23 cellular contexts compared by ENCODE assay signal in genomic region chr22:31942091-31942490, GRCh38. TPM values are rescaled to one million over a fixed set of nuclear protein-coding genes. Genes with fewer than 3 reads are reported as not detected.
DNase-seq lines count a peak whose midpoint lies in the region; ATAC-seq and TF ChIP-seq lines count a peak whose summit lies in the region.
"Had no signal": no experiment of that assay in that cellular context is flagged by ENCODE, and none has a peak within 500 bp of the region (broad histone marks: within the 10 kb centered on the region; RNA-seq: fewer than 3 reads in every experiment).

No MANE protein-coding gene starts in this region.

- peaks cover 17% of the 10 kb centered on the region for H3K27me3 Mint-ChIP-seq in activated naive CD4-positive, alpha-beta T cell treated with anti-CD3 and anti-CD28 coated beads, Interleukin-2, amount 10 ng/mL, durations not matched to agents 7 days and 5 days
- H3K27me3 Mint-ChIP-seq in activated CD8-positive, alpha-beta T cell treated with anti-CD3 and anti-CD28 coated beads for 36 hours = no peaks in the 10 kb centered on the region
- no peaks in the 10 kb centered on the region for H3K27me3 Mint-ChIP-seq in mesothelial cell of epicardium (ENCODE audit: low read depth)
- no peaks in the 10 kb centered on the region for H3K27me3 Mint-ChIP-seq in stimulated activated naive B cell treated with anti-CD40 and anti-IgM and Interleukin-4, amounts not matched to agents 10 μg/mL and 1 μg/mL and 100 μg/mL, for 72 hours
- H3K27me3 Mint-ChIP-seq: activated CD4-positive, alpha-beta T cell treated with anti-CD3 and anti-CD28 coated beads for 36 hours had no signal

- H3K4me1 Mint-ChIP-seq in activated naive CD4-positive, alpha-beta T cell treated with anti-CD3 and anti-CD28 coated beads, Interleukin-2, amount 10 ng/mL, durations not matched to agents 7 days and 5 days = peaks cover 22% of the 10 kb centered on the region
- peaks cover 21% of the 10 kb centered on the region for H3K4me1 Mint-ChIP-seq in activated CD8-positive, alpha-beta T cell treated with anti-CD3 and anti-CD28 coated beads for 36 hours (ENCODE audit: low read depth)
- H3K4me1 Mint-ChIP-seq in mesothelial cell of epicardium = peaks cover 4% of the 10 kb centered on the region
- peaks cover 8 to 25% of the 10 kb centered on the region in 2 donors for H3K4me1 Mint-ChIP-seq in stimulated activated naive B cell treated with anti-CD40 and anti-IgM and Interleukin-4, amounts not matched to agents 10 μg/mL and 1 μg/mL and 100 μg/mL, for 72 hours

- ATAC-seq in activated naive CD4-positive, alpha-beta T cell treated with anti-CD3 and anti-CD28 coated beads, Interleukin-2, amount 50 U/mL, for 72 hours = no peak
- ATAC-seq in activated CD8-positive, alpha-beta T cell treated with anti-CD3 and anti-CD28 coated beads for 36 hours = no peak
- no peak for ATAC-seq in stimulated activated naive B cell treated with anti-CD40 and anti-IgM and Interleukin-4, amounts not matched to agents 10 μg/mL and 1 μg/mL and 100 μg/mL, for 72 hours (replicated peaks)
- ATAC-seq: activated CD4-positive, alpha-beta T cell treated with anti-CD3 and anti-CD28 coated beads for 36 hours; HepG2; SK-N-SH treated with all-trans-retinoic acid at 6 μM for 48 hours had no signal

- intact Hi-C loops in activated CD8-positive, alpha-beta T cell treated with anti-CD3 and anti-CD28 coated beads for 36 hours (cut with micrococcal nuclease) = loop anchor here (10.0 kb wide), 1 partner anchor 187 kb away; the partner anchor contains the start of genes DEPDC5 and PRR14L

- H3K36me3 Mint-ChIP-seq in activated naive CD4-positive, alpha-beta T cell treated with anti-CD3 and anti-CD28 coated beads, Interleukin-2, amount 10 ng/mL, durations not matched to agents 7 days and 5 days = peaks cover under 1% of the 10 kb centered on the region
- peaks cover 0 to under 1% of the 10 kb centered on the region in 2 donors for H3K36me3 Mint-ChIP-seq in activated naive CD4-positive, alpha-beta T cell treated with anti-CD3 and anti-CD28 coated beads, Interleukin-2, amount 50 U/mL, for 72 hours
- H3K36me3 Mint-ChIP-seq in activated CD8-positive, alpha-beta T cell treated with anti-CD3 and anti-CD28 coated beads for 36 hours (ENCODE audit: low read depth) = peaks cover 2% of the 10 kb centered on the region
- no peaks in the 10 kb centered on the region for H3K36me3 Mint-ChIP-seq in mesothelial cell of epicardium
- no peaks in the 10 kb centered on the region for H3K36me3 Mint-ChIP-seq in stimulated activated naive B cell treated with anti-CD40 and anti-IgM and Interleukin-4, amounts not matched to agents 10 μg/mL and 1 μg/mL and 100 μg/mL, for 72 hours

- POLR2A ChIA-PET in activated CD8-positive, alpha-beta T cell treated with anti-CD3 and anti-CD28 coated beads for 36 hours (lab: Charles Lee) = no interaction called here

- H3K4me3 Mint-ChIP-seq in activated naive CD4-positive, alpha-beta T cell treated with anti-CD3 and anti-CD28 coated beads, Interleukin-2, amount 10 ng/mL, durations not matched to agents 7 days and 5 days = peak overlapping the region; percentile 4
- no peak overlapping the region for H3K4me3 Mint-ChIP-seq in activated CD8-positive, alpha-beta T cell treated with anti-CD3 and anti-CD28 coated beads for 36 hours
- H3K4me3 Mint-ChIP-seq in mesothelial cell of epicardium = peak overlapping the region; percentile 35
- H3K4me3 Mint-ChIP-seq in stimulated activated naive B cell treated with anti-CD40 and anti-IgM and Interleukin-4, amounts not matched to agents 10 μg/mL and 1 μg/mL and 100 μg/mL, for 72 hours = no peak overlapping the region
- H3K4me3 Mint-ChIP-seq: activated CD4-positive, alpha-beta T cell treated with anti-CD3 and anti-CD28 coated beads for 36 hours had no signal

- H3K9me3 Mint-ChIP-seq in activated naive CD4-positive, alpha-beta T cell treated with anti-CD3 and anti-CD28 coated beads, Interleukin-2, amount 10 ng/mL, durations not matched to agents 7 days and 5 days = no peaks in the 10 kb centered on the region
- no peaks in the 10 kb centered on the region for H3K9me3 Mint-ChIP-seq in activated naive CD4-positive, alpha-beta T cell treated with anti-CD3 and anti-CD28 coated beads, Interleukin-2, amount 50 U/mL, for 72 hours
- H3K9me3 Mint-ChIP-seq in activated CD8-positive, alpha-beta T cell treated with anti-CD3 and anti-CD28 coated beads for 36 hours = no peaks in the 10 kb centered on the region
- H3K9me3 Mint-ChIP-seq in mesothelial cell of epicardium = no peaks in the 10 kb centered on the region
- H3K9me3 Mint-ChIP-seq in stimulated activated naive B cell treated with anti-CD40 and anti-IgM and Interleukin-4, amounts not matched to agents 10 μg/mL and 1 μg/mL and 100 μg/mL, for 72 hours = no peaks in the 10 kb centered on the region

- H3K27ac Mint-ChIP-seq in activated naive CD4-positive, alpha-beta T cell treated with anti-CD3 and anti-CD28 coated beads, Interleukin-2, amount 10 ng/mL, durations not matched to agents 7 days and 5 days = peak overlapping the region; percentile 52
- H3K27ac Mint-ChIP-seq in activated naive CD4-positive, alpha-beta T cell treated with anti-CD3 and anti-CD28 coated beads, Interleukin-2, amount 50 U/mL, for 72 hours = peak overlapping the region in 1 of 2 donors; percentile 88
- H3K27ac Mint-ChIP-seq in activated CD8-positive, alpha-beta T cell treated with anti-CD3 and anti-CD28 coated beads for 36 hours = peak overlapping the region; percentile 9
- H3K27ac Mint-ChIP-seq in mesothelial cell of epicardium = no peak overlapping the region
- peak overlapping the region; percentile 56 for H3K27ac Mint-ChIP-seq in stimulated activated naive B cell treated with anti-CD40 and anti-IgM and Interleukin-4, amounts not matched to agents 10 μg/mL and 1 μg/mL and 100 μg/mL, for 72 hours
- H3K27ac Mint-ChIP-seq: activated CD4-positive, alpha-beta T cell treated with anti-CD3 and anti-CD28 coated beads for 36 hours had no signal

- CTCF ChIA-PET in activated naive CD4-positive, alpha-beta T cell treated with anti-CD3 and anti-CD28 coated beads, Interleukin-2, amount 10 ng/mL, durations not matched to agents 7 days and 5 days (lab: Charles Lee) = interaction anchor here (1.1 kb wide), 1 partner anchor 11 kb away, joined by 4 read pairs; no protein-coding TSS in a partner anchor
- CTCF ChIA-PET in activated CD8-positive, alpha-beta T cell treated with anti-CD3 and anti-CD28 coated beads for 36 hours (lab: Charles Lee) = interaction anchor here (0.6 to 2.3 kb wide), 4 partner anchors 8 to 964 kb away, joined by 3 to 6 read pairs (median 6); no protein-coding TSS in a partner anchor

- TF ChIP-seq CTCF in activated CD8-positive, alpha-beta T cell treated with anti-CD3 and anti-CD28 coated beads for 36 hours (IDR thresholded peaks at IDR 0.05) = no peak
- TF ChIP-seq CTCF in mesothelial cell of epicardium (IDR thresholded peaks at IDR 0.05; ENCODE audit: unreplicated experiment) = no peak

- no peak for DNase-seq in activated naive CD4-positive, alpha-beta T cell treated with anti-CD3 and anti-CD28 coated beads, Interleukin-2, amount 10 ng/mL, durations not matched to agents 7 days and 5 days
- DNase-seq in activated naive CD4-positive, alpha-beta T cell treated with anti-CD3 and anti-CD28 coated beads, Interleukin-2, amount 50 U/mL, for 72 hours (ENCODE audit: low spot score in 2 of 2) = no peak
- no peak for DNase-seq in activated CD8-positive, alpha-beta T cell treated with anti-CD3 and anti-CD28 coated beads for 36 hours
- DNase-seq in mesothelial cell of epicardium (ENCODE audit: low spot score in 2 of 2, unreplicated experiment in 2 of 2) (no peak), NCI-H226 (no peak), DMS114 treated with DMSO at 0.1 percent for 48 hours (lab: John Stamatoyannopoulos, UW; ENCODE audit: unreplicated experiment) (no peak), occipital lobe (lab: John Stamatoyannopoulos, UW) (no peak)
- DNase-seq in stimulated activated naive B cell treated with anti-CD40 and anti-IgM and Interleukin-4, amounts not matched to agents 10 μg/mL and 1 μg/mL and 100 μg/mL, for 72 hours = no peak
- DNase-seq: activated CD4-positive, alpha-beta T cell treated with anti-CD3 and anti-CD28 coated beads for 36 hours; activated CD8-positive, alpha-beta memory T cell treated with anti-CD3 and anti-CD28 coated beads, Interleukin-2, amount 50 U/mL, for 48 hours; activated naive CD4-positive, alpha-beta T cell treated with anti-CD3 and anti-CD28 coated beads, Interleukin-2, amount 50 U/mL, for 16 hours; colonic mucosa; GDM1; glutamatergic neuron; GM23248; midbrain; NCI-H1417; NCI-H2107; NCI-H524 treated with DMSO at 0.1 percent for 48 hours; RPMI8226; stimulated activated CD8-positive, alpha-beta memory T cell treated with anti-CD3 and anti-CD28 coated beads, Interleukin-4, amount 100 ng/mL, for 48 hours had no signal

RNA-seq across cellular contexts. Expression of gene YWHAH, which starts 2.2 kb away (rescaled TPM):
- 100 to 1,000 TPM in 1 of 2 donors, 10 to 100 TPM in 1; 95.9 to 143 TPM for total RNA-seq in activated naive CD4-positive, alpha-beta T cell treated with anti-CD3 and anti-CD28 coated beads, Interleukin-2, amount 50 U/mL, for 72 hours
- total RNA-seq in activated CD8-positive, alpha-beta T cell treated with anti-CD3 and anti-CD28 coated beads for 36 hours = 100 to 1,000 TPM; 123 to 126 TPM
- total RNA-seq in mesothelial cell of epicardium = 57.8 to 65.6 TPM (median 64.4 TPM) in 3 replicates
- 218 TPM for total RNA-seq in occipital lobe

Comparison
In these comparisons a context has a peak if more than half of its experiments do, and no peak if none do; other contexts are left out.
1. H3K4me3 Mint-ChIP-seq: peak in activated naive CD4-positive, alpha-beta T cell treated with anti-CD3 and anti-CD28 coated beads, Interleukin-2, amount 10 ng/mL, durations not matched to agents 7 days and 5 days (single experiment) and mesothelial cell of epicardium (single experiment); none in activated CD8-positive, alpha-beta T cell treated with anti-CD3 and anti-CD28 coated beads for 36 hours (single experiment) and stimulated activated naive B cell treated with anti-CD40 and anti-IgM and Interleukin-4, amounts not matched to agents 10 μg/mL and 1 μg/mL and 100 μg/mL, for 72 hours (0 of 2).